In the genomic region with DNA sequence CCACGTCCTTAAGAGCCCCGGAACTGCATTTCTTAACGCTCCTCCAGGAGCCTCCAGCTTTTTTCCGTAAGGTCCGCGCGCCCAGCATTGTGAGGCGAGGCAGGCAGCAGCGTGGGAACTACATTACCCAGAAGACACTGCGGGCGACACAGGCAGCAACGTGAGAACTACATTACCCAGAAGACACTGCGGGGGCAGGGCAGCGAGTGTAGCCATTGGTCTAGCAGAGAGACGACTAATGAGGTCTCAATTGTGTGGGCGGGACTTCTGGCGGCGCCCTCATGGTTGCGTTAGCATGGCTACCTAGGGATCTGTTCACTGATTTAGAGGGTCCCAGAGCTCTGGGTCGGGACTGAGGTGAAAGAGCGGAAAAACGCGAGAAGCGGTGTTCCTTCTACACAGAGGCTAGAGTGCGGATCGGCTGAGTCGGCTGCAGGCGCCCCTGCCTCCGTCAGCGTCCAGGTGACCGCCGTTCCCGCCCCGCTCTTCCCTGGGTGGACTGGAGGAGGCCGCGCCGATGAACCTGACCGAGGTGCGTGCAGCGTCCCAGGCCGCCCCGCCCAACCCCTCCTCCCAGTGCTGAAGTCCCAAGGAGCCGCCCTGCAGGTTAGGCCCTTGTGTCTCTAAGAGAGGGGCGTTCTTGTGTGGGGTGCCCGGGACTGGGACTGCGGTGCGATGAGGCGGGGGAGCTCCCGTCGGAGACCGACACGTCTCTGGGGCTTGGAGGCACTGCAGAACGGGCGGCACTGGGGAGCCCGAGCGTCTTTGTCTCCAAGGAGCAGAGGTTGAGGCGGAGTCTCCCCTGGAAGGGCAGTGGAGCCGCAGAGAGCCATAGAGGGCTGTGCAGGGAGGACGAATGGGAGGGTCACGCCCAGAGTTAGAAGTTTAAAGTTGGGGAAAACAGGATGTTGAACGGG, we compare ENCODE assay signal across 1 cellular context.
A peak's percentile ranks its signal among the peaks of the same experiment; 100 is the strongest.
TF ChIP-seq lines count a peak whose summit lies in the region.

A gene (plus strand): TSS at position 264 of the 917 bp plus-strand sequence. CDS start 254 bp downstream, at position 518.

TF ChIP-seq in WTC11, 78 proteins besides CTCF, POLR2A, EP300 and RAD21 (continued from another document and continues in another):
- TF ChIP-seq SMAD4 (CRISPR knock-in tag; IDR thresholded peaks at IDR 0.05) (no peak), RELA (CRISPR knock-in tag; IDR thresholded peaks at IDR 0.05; ENCODE audit: borderline replicate concordance) (0 out of 2 replicates have a peak, but pooled peaks have one; percentile 46), GTF2I (CRISPR knock-in tag; conservative IDR thresholded peaks at IDR 0.05) (no peak), NFATC4 (CRISPR knock-in tag; IDR thresholded peaks at IDR 0.05) (no peak), PRRX2 (CRISPR knock-in tag; IDR thresholded peaks at IDR 0.05) (no peak), ZNF232 (CRISPR knock-in tag; IDR thresholded peaks at IDR 0.05) (0 out of 2 replicates have a peak, but pooled peaks have one; percentile 23), RORB (CRISPR knock-in tag; IDR thresholded peaks at IDR 0.05) (no peak), ZNF396 (CRISPR knock-in tag; IDR thresholded peaks at IDR 0.05; ENCODE audit: borderline replicate concordance) (no peak), MYBL2 (CRISPR knock-in tag; IDR thresholded peaks at IDR 0.05) (no peak), FOXP1 (CRISPR knock-in tag; IDR thresholded peaks at IDR 0.05; ENCODE audit: borderline replicate concordance) (no peak), ZNF121 (CRISPR knock-in tag; IDR thresholded peaks at IDR 0.05) (no peak), CREM (CRISPR knock-in tag; IDR thresholded peaks at IDR 0.05) (peak; percentile 57), GABPB1 (CRISPR knock-in tag; IDR thresholded peaks at IDR 0.05) (peak; percentile 65; the same call in 1 of the 2 replicates), TEAD1 (CRISPR knock-in tag; IDR thresholded peaks at IDR 0.05) (no peak), CBFB (CRISPR knock-in tag; IDR thresholded peaks at IDR 0.05; ENCODE audit: low read depth) (no peak), TP53 (CRISPR knock-in tag; IDR thresholded peaks at IDR 0.05) (no peak), NFE2L1 (CRISPR knock-in tag; IDR thresholded peaks at IDR 0.05) (no peak), KAT7 (CRISPR knock-in tag; IDR thresholded peaks at IDR 0.05; ENCODE audit: borderline replicate concordance) (peak; percentile 70; the same call in 1 of the 2 replicates), MXD4 (CRISPR knock-in tag; IDR thresholded peaks at IDR 0.05; ENCODE audit: borderline replicate concordance) (no peak)
- TF ChIP-seq, protein P1, sequence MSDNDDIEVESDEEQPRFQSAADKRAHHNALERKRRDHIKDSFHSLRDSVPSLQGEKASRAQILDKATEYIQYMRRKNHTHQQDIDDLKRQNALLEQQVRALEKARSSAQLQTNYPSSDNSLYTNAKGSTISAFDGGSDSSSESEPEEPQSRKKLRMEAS (CRISPR knock-in tag; IDR thresholded peaks at IDR 0.05): peak; percentile 71
- TF ChIP-seq, protein P2, sequence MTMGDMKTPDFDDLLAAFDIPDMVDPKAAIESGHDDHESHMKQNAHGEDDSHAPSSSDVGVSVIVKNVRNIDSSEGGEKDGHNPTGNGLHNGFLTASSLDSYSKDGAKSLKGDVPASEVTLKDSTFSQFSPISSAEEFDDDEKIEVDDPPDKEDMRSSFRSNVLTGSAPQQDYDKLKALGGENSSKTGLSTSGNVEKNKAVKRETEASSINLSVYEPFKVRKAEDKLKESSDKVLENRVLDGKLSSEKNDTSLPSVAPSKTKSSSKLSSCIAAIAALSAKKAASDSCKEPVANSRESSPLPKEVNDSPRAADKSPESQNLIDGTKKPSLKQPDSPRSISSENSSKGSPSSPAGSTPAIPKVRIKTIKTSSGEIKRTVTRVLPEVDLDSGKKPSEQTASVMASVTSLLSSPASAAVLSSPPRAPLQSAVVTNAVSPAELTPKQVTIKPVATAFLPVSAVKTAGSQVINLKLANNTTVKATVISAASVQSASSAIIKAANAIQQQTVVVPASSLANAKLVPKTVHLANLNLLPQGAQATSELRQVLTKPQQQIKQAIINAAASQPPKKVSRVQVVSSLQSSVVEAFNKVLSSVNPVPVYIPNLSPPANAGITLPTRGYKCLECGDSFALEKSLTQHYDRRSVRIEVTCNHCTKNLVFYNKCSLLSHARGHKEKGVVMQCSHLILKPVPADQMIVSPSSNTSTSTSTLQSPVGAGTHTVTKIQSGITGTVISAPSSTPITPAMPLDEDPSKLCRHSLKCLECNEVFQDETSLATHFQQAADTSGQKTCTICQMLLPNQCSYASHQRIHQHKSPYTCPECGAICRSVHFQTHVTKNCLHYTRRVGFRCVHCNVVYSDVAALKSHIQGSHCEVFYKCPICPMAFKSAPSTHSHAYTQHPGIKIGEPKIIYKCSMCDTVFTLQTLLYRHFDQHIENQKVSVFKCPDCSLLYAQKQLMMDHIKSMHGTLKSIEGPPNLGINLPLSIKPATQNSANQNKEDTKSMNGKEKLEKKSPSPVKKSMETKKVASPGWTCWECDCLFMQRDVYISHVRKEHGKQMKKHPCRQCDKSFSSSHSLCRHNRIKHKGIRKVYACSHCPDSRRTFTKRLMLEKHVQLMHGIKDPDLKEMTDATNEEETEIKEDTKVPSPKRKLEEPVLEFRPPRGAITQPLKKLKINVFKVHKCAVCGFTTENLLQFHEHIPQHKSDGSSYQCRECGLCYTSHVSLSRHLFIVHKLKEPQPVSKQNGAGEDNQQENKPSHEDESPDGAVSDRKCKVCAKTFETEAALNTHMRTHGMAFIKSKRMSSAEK (CRISPR knock-in tag; IDR thresholded peaks at IDR 0.05; ENCODE audit: borderline replicate concordance): no peak
- TF ChIP-seq, protein P3, sequence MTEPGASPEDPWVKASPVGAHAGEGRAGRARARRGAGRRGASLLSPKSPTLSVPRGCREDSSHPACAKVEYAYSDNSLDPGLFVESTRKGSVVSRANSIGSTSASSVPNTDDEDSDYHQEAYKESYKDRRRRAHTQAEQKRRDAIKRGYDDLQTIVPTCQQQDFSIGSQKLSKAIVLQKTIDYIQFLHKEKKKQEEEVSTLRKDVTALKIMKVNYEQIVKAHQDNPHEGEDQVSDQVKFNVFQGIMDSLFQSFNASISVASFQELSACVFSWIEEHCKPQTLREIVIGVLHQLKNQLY (CRISPR knock-in tag; IDR thresholded peaks at IDR 0.05): no peak
- TF ChIP-seq, protein P4, sequence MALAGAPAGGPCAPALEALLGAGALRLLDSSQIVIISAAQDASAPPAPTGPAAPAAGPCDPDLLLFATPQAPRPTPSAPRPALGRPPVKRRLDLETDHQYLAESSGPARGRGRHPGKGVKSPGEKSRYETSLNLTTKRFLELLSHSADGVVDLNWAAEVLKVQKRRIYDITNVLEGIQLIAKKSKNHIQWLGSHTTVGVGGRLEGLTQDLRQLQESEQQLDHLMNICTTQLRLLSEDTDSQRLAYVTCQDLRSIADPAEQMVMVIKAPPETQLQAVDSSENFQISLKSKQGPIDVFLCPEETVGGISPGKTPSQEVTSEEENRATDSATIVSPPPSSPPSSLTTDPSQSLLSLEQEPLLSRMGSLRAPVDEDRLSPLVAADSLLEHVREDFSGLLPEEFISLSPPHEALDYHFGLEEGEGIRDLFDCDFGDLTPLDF (CRISPR knock-in tag; IDR thresholded peaks at IDR 0.05): no peak
- TF ChIP-seq, protein P5, sequence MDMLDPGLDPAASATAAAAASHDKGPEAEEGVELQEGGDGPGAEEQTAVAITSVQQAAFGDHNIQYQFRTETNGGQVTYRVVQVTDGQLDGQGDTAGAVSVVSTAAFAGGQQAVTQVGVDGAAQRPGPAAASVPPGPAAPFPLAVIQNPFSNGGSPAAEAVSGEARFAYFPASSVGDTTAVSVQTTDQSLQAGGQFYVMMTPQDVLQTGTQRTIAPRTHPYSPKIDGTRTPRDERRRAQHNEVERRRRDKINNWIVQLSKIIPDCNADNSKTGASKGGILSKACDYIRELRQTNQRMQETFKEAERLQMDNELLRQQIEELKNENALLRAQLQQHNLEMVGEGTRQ (CRISPR knock-in tag; IDR thresholded peaks at IDR 0.05): no peak; the same call in 1 of the 2 replicates
- TF ChIP-seq, protein P6, sequence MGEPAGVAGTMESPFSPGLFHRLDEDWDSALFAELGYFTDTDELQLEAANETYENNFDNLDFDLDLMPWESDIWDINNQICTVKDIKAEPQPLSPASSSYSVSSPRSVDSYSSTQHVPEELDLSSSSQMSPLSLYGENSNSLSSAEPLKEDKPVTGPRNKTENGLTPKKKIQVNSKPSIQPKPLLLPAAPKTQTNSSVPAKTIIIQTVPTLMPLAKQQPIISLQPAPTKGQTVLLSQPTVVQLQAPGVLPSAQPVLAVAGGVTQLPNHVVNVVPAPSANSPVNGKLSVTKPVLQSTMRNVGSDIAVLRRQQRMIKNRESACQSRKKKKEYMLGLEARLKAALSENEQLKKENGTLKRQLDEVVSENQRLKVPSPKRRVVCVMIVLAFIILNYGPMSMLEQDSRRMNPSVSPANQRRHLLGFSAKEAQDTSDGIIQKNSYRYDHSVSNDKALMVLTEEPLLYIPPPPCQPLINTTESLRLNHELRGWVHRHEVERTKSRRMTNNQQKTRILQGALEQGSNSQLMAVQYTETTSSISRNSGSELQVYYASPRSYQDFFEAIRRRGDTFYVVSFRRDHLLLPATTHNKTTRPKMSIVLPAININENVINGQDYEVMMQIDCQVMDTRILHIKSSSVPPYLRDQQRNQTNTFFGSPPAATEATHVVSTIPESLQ (CRISPR knock-in tag; IDR thresholded peaks at IDR 0.05): no peak
- TF ChIP-seq, protein P7, sequence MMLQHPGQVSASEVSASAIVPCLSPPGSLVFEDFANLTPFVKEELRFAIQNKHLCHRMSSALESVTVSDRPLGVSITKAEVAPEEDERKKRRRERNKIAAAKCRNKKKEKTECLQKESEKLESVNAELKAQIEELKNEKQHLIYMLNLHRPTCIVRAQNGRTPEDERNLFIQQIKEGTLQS (CRISPR knock-in tag; conservative IDR thresholded peaks at IDR 0.05): no peak
- TF ChIP-seq, protein P8, sequence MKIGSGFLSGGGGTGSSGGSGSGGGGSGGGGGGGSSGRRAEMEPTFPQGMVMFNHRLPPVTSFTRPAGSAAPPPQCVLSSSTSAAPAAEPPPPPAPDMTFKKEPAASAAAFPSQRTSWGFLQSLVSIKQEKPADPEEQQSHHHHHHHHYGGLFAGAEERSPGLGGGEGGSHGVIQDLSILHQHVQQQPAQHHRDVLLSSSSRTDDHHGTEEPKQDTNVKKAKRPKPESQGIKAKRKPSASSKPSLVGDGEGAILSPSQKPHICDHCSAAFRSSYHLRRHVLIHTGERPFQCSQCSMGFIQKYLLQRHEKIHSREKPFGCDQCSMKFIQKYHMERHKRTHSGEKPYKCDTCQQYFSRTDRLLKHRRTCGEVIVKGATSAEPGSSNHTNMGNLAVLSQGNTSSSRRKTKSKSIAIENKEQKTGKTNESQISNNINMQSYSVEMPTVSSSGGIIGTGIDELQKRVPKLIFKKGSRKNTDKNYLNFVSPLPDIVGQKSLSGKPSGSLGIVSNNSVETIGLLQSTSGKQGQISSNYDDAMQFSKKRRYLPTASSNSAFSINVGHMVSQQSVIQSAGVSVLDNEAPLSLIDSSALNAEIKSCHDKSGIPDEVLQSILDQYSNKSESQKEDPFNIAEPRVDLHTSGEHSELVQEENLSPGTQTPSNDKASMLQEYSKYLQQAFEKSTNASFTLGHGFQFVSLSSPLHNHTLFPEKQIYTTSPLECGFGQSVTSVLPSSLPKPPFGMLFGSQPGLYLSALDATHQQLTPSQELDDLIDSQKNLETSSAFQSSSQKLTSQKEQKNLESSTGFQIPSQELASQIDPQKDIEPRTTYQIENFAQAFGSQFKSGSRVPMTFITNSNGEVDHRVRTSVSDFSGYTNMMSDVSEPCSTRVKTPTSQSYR (CRISPR knock-in tag; IDR thresholded peaks at IDR 0.05): no peak
- TF ChIP-seq, protein P9, sequence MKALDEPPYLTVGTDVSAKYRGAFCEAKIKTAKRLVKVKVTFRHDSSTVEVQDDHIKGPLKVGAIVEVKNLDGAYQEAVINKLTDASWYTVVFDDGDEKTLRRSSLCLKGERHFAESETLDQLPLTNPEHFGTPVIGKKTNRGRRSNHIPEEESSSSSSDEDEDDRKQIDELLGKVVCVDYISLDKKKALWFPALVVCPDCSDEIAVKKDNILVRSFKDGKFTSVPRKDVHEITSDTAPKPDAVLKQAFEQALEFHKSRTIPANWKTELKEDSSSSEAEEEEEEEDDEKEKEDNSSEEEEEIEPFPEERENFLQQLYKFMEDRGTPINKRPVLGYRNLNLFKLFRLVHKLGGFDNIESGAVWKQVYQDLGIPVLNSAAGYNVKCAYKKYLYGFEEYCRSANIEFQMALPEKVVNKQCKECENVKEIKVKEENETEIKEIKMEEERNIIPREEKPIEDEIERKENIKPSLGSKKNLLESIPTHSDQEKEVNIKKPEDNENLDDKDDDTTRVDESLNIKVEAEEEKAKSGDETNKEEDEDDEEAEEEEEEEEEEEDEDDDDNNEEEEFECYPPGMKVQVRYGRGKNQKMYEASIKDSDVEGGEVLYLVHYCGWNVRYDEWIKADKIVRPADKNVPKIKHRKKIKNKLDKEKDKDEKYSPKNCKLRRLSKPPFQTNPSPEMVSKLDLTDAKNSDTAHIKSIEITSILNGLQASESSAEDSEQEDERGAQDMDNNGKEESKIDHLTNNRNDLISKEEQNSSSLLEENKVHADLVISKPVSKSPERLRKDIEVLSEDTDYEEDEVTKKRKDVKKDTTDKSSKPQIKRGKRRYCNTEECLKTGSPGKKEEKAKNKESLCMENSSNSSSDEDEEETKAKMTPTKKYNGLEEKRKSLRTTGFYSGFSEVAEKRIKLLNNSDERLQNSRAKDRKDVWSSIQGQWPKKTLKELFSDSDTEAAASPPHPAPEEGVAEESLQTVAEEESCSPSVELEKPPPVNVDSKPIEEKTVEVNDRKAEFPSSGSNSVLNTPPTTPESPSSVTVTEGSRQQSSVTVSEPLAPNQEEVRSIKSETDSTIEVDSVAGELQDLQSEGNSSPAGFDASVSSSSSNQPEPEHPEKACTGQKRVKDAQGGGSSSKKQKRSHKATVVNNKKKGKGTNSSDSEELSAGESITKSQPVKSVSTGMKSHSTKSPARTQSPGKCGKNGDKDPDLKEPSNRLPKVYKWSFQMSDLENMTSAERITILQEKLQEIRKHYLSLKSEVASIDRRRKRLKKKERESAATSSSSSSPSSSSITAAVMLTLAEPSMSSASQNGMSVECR (CRISPR knock-in tag; IDR thresholded peaks at IDR 0.05; ENCODE audit: borderline replicate concordance): no peak; the same call in 1 of the 2 replicates
- TF ChIP-seq, protein P10, sequence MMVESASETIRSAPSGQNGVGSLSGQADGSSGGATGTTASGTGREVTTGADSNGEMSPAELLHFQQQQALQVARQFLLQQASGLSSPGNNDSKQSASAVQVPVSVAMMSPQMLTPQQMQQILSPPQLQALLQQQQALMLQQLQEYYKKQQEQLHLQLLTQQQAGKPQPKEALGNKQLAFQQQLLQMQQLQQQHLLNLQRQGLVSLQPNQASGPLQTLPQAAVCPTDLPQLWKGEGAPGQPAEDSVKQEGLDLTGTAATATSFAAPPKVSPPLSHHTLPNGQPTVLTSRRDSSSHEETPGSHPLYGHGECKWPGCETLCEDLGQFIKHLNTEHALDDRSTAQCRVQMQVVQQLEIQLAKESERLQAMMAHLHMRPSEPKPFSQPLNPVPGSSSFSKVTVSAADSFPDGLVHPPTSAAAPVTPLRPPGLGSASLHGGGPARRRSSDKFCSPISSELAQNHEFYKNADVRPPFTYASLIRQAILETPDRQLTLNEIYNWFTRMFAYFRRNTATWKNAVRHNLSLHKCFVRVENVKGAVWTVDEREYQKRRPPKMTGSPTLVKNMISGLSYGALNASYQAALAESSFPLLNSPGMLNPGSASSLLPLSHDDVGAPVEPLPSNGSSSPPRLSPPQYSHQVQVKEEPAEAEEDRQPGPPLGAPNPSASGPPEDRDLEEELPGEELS (CRISPR knock-in tag; IDR thresholded peaks at IDR 0.05): no peak
- TF ChIP-seq, protein P11, sequence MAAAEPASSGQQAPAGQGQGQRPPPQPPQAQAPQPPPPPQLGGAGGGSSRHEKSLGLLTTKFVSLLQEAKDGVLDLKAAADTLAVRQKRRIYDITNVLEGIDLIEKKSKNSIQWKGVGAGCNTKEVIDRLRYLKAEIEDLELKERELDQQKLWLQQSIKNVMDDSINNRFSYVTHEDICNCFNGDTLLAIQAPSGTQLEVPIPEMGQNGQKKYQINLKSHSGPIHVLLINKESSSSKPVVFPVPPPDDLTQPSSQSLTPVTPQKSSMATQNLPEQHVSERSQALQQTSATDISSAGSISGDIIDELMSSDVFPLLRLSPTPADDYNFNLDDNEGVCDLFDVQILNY (CRISPR knock-in tag; IDR thresholded peaks at IDR 0.05): peak; percentile 51; the same call in 1 of the 2 replicates
